ENCODE assay signal across 8 cellular contexts in the genomic region with DNA sequence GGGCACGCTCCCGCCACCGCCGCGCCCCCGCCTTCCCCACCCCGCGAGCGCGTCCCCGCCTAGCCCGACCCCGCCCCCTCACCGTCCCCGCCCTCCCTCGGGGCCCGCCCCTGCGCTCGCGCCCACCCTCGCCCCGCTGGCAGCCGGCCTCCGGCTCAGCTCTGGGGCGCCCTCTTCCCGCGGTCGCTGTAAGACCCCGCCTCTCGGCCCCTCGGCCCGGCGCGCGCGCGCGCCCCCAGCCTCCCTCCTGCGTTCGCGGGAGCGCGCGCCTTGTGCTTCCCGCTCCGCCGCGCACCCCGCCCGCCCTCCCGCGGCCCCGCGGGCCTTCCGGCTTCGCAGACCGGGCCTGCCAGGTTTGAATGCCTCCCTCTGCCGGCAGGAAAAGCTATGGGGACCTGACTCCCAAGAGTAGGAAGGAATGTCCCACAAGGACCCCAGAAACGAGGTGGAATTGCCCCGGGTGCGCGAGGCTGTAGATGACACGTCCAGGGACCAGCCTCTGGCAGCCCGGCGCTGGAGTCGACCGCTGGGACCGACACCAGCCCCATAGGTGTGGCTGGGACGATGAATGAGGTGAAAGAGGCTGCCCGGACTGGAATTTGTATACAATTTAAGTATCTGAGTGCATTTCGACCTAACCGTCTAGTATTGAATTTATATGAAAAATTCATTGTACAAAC. TPM values are rescaled to one million over a fixed set of nuclear protein-coding genes. Genes with fewer than 3 reads are reported as not detected.
DNase-seq lines count a peak whose midpoint lies in the region; ATAC-seq, FAIRE-seq and TF ChIP-seq lines count a peak whose summit lies in the region.

No MANE protein-coding gene starts in this region.

- TF ChIP-seq CTCF in psoas muscle (IDR thresholded peaks at IDR 0.05) = peak; percentile 61

- peak; percentile 49 for TF ChIP-seq POLR2A in GM15510 (IDR thresholded peaks at IDR 0.05; ENCODE audit: borderline replicate concordance, extremely low read depth, insufficient read length)

- peaks cover 21% of the 10 kb centered on the region for H3K4me1 ChIP-seq in psoas muscle

- no peaks in the 10 kb centered on the region for H3K36me3 ChIP-seq in psoas muscle (ENCODE audit: insufficient read depth in 1 of 2, low read depth in 1 of 2)

- H3K9me3 ChIP-seq in psoas muscle = no peaks in the 10 kb centered on the region

- 1% methylated on average over 17 to 70 of the region's 72 CpGs for WGBS in psoas muscle, 3 donors

- intact Hi-C loops in left ventricle myocardium superior (cut with micrococcal nuclease) (no loop called here), psoas muscle (cut with DNase I) (loop anchor here (5.0 to 10.0 kb wide), 4 partner anchors 169 to 849 kb away; partner anchors contain the start of genes UGCG (in 2 of the 2) and ECPAS (in 1 of the 2))

- no peaks in the 10 kb centered on the region for H3K27me3 ChIP-seq in psoas muscle (ENCODE audit: insufficient read depth in 3 of 3, low read length in 2 of 3)

- DNase-seq in NCI-H146 (lab: John Stamatoyannopoulos, UW) (peak; percentile 91), T-helper 1 cell (peak; percentile 87 to 95 (median 90)), amniotic stem cell (lab: John Stamatoyannopoulos, UW) (peak; percentile 89), left ventricle myocardium superior (peak; percentile 98), psoas muscle (peak; percentile 96 to 97), urothelium cell line (ENCODE audit: low spot score) (peak; percentile 97)

- ATAC-seq in HG02884 (IDR thresholded peaks at IDR 0.05; ENCODE audit: unreplicated experiment) (peak; percentile 67), left ventricle myocardium superior (peak; percentile 97), psoas muscle (peak; percentile 92 to 96 (median 93))

- peak overlapping the region; percentile 94 for H3K27ac ChIP-seq in psoas muscle

- no peak for FAIRE-seq in urothelium cell line (lab: Jason Lieb, UNC)

- peak overlapping the region; percentile 76 for H3K4me3 ChIP-seq in psoas muscle

RNA-seq across cellular contexts. Expression of gene PTBP3, which starts 0.4 kb away (rescaled TPM):
- total RNA-seq in left ventricle myocardium superior = 19.4 TPM
- 10 to 100 TPM in 2 of 4 donors, 1 to 10 TPM in 2; 8.9 to 26.9 (median 11.7) TPM for total RNA-seq in psoas muscle
- 1 to 10 TPM; 2.8 to 9.1 (median 3.9) TPM for polyA plus RNA-seq in psoas muscle

RNA-seq across cellular contexts. Expression of gene HSDL2, which starts 46.1 kb away (rescaled TPM):
- total RNA-seq in left ventricle myocardium superior = 284 TPM
- total RNA-seq in psoas muscle = 100 to 1,000 TPM in 1 of 4 donors, 10 to 100 TPM in 3; 86.8 to 119 (median 95.3) TPM
- 10 to 100 TPM; 62.1 to 66.2 (median 64.9) TPM for polyA plus RNA-seq in psoas muscle

Comparison
In these comparisons a context has a peak if more than half of its experiments do, and no peak if none do; other contexts are left out.
1. Peak in every context shown above with its lines: DNase-seq, ATAC-seq, H3K4me3 ChIP-seq and H3K27ac ChIP-seq.